In genomic region chr12:6492838-6493579, GRCh38 we compare ENCODE assay signal across 1 cellular context.
TF ChIP-seq lines count a peak whose summit lies in the region.

Gene MRPL51, minus strand, starts transcription at chr12:6493262. Its CDS starts 126 bp downstream, at chr12:6493136.

TF ChIP-seq in K562, 482 proteins besides CTCF, POLR2A, EP300 and RAD21 (continued from another document and continues in another):
- TF ChIP-seq ZNF274 (IDR thresholded peaks at IDR 0.05; ENCODE audit: borderline replicate concordance, low read depth, low read length) (no peak), DIDO1 (tag; IDR thresholded peaks at IDR 0.05; ENCODE audit: low read depth) (0 out of 2 replicates have a peak, but pooled peaks have one; percentile 19), ESRRB (CRISPR knock-in tag; IDR thresholded peaks at IDR 0.05; ENCODE audit: borderline replicate concordance) (no peak), ZBTB12 (CRISPR knock-in tag; IDR thresholded peaks at IDR 0.05) (no peak), SMAD3 (CRISPR knock-in tag; conservative IDR thresholded peaks at IDR 0.05) (no peak), ZNF239 (CRISPR knock-in tag; IDR thresholded peaks at IDR 0.05) (no peak), PRMT5 (CRISPR knock-in tag; IDR thresholded peaks at IDR 0.05) (no peak), TFAM (CRISPR knock-in tag; conservative IDR thresholded peaks at IDR 0.05) (no peak), ZNF444 (CRISPR knock-in tag; IDR thresholded peaks at IDR 0.05) (no peak), ZNF707 (CRISPR knock-in tag; conservative IDR thresholded peaks at IDR 0.05) (no peak), ZNF217 (CRISPR knock-in tag; IDR thresholded peaks at IDR 0.05) (no peak), CREB1 (IDR thresholded peaks at IDR 0.05) (no peak), CREB1 (CRISPR knock-in tag; IDR thresholded peaks at IDR 0.05) (peak; percentile 52), LCOR (CRISPR knock-in tag; IDR thresholded peaks at IDR 0.05) (peak; percentile 64; the same call in 1 of the 2 replicates), MYBL2 (IDR thresholded peaks at IDR 0.05; ENCODE audit: low read depth) (no peak), MYBL2 (CRISPR knock-in tag; IDR thresholded peaks at IDR 0.05; ENCODE audit: borderline replicate concordance) (no peak), TEAD1 (CRISPR knock-in tag; IDR thresholded peaks at IDR 0.05) (no peak), SMARCB1 (IDR thresholded peaks at IDR 0.05; ENCODE audit: insufficient read length, low read depth) (no peak), TARDBP (IDR thresholded peaks at IDR 0.05) (no peak), NRF1 (conservative IDR thresholded peaks at IDR 0.05 in 1 of 2, IDR thresholded peaks at IDR 0.05 in 1 of 2) (no peak), ZBTB43 (CRISPR knock-in tag; IDR thresholded peaks at IDR 0.05) (no peak), MAFF (IDR thresholded peaks at IDR 0.05; ENCODE audit: low read length) (no peak), MTA1 (IDR thresholded peaks at IDR 0.05; ENCODE audit: borderline replicate concordance) (no peak), SMC3 (conservative IDR thresholded peaks at IDR 0.05; ENCODE audit: insufficient read depth, low read depth, low read length) (no peak), TAF15 (IDR thresholded peaks at IDR 0.05; ENCODE audit: low read depth, low read length) (no peak), RHOXF2B (CRISPR knock-in tag; conservative IDR thresholded peaks at IDR 0.05) (no peak), HDAC3 (IDR thresholded peaks at IDR 0.05; ENCODE audit: borderline replicate concordance, partially characterized antibody) (peak; percentile 14), XRCC3 (IDR thresholded peaks at IDR 0.05) (no peak), KLF1 (tag; IDR thresholded peaks at IDR 0.05) (0 out of 2 replicates have a peak, but pooled peaks have one; percentile 24), ZNF584 (CRISPR knock-in tag; IDR thresholded peaks at IDR 0.05; ENCODE audit: low read depth) (no peak), E2F8 (IDR thresholded peaks at IDR 0.05; ENCODE audit: low read depth, partially characterized antibody) (peak; percentile 86), ZNF551 (CRISPR knock-in tag; IDR thresholded peaks at IDR 0.05) (no peak), CBX3 (IDR thresholded peaks at IDR 0.05; ENCODE audit: borderline replicate concordance in 1 of 2, low read length in 2 of 2) (no peak), NCOA2 (IDR thresholded peaks at IDR 0.05; ENCODE audit: partially characterized antibody in 2 of 2) (no peak), ZNF583 (CRISPR knock-in tag; IDR thresholded peaks at IDR 0.05) (no peak), NUFIP1 (IDR thresholded peaks at IDR 0.05; ENCODE audit: partially characterized antibody) (no peak), HMG20B (CRISPR knock-in tag; IDR thresholded peaks at IDR 0.05) (no peak), SP1 (CRISPR knock-in tag; IDR thresholded peaks at IDR 0.05) (peak; percentile 74), FOXA1 (IDR thresholded peaks at IDR 0.05; ENCODE audit: borderline replicate concordance) (no peak), EHMT2 (IDR thresholded peaks at IDR 0.05) (peak; percentile 84; the same call in 1 of the 2 replicates), ERF (CRISPR knock-in tag; IDR thresholded peaks at IDR 0.05) (no peak), ZNF830 (CRISPR knock-in tag; IDR thresholded peaks at IDR 0.05) (no peak), CBX8 (IDR thresholded peaks at IDR 0.05; ENCODE audit: borderline replicate concordance, extremely low read depth, low read depth, low read length, poor library complexity, severe bottlenecking) (no peak), SAFB (IDR thresholded peaks at IDR 0.05; ENCODE audit: borderline replicate concordance, low read depth, low read length) (no peak)
- TF ChIP-seq, protein P1, sequence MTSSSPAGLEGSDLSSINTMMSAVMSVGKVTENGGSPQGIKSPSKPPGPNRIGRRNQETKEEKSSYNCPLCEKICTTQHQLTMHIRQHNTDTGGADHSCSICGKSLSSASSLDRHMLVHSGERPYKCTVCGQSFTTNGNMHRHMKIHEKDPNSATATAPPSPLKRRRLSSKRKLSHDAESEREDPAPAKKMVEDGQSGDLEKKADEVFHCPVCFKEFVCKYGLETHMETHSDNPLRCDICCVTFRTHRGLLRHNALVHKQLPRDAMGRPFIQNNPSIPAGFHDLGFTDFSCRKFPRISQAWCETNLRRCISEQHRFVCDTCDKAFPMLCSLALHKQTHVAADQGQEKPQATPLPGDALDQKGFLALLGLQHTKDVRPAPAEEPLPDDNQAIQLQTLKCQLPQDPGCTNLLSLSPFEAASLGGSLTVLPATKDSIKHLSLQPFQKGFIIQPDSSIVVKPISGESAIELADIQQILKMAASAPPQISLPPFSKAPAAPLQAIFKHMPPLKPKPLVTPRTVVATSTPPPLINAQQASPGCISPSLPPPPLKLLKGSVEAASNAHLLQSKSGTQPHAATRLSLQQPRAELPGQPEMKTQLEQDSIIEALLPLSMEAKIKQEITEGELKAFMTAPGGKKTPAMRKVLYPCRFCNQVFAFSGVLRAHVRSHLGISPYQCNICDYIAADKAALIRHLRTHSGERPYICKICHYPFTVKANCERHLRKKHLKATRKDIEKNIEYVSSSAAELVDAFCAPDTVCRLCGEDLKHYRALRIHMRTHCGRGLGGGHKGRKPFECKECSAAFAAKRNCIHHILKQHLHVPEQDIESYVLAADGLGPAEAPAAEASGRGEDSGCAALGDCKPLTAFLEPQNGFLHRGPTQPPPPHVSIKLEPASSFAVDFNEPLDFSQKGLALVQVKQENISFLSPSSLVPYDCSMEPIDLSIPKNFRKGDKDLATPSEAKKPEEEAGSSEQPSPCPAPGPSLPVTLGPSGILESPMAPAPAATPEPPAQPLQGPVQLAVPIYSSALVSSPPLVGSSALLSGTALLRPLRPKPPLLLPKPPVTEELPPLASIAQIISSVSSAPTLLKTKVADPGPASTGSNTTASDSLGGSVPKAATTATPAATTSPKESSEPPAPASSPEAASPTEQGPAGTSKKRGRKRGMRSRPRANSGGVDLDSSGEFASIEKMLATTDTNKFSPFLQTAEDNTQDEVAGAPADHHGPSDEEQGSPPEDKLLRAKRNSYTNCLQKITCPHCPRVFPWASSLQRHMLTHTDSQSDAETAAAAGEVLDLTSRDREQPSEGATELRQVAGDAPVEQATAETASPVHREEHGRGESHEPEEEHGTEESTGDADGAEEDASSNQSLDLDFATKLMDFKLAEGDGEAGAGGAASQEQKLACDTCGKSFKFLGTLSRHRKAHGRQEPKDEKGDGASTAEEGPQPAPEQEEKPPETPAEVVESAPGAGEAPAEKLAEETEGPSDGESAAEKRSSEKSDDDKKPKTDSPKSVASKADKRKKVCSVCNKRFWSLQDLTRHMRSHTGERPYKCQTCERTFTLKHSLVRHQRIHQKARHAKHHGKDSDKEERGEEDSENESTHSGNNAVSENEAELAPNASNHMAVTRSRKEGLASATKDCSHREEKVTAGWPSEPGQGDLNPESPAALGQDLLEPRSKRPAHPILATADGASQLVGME (CRISPR knock-in tag; IDR thresholded peaks at IDR 0.05) = no peak
- TF ChIP-seq, protein P2, sequence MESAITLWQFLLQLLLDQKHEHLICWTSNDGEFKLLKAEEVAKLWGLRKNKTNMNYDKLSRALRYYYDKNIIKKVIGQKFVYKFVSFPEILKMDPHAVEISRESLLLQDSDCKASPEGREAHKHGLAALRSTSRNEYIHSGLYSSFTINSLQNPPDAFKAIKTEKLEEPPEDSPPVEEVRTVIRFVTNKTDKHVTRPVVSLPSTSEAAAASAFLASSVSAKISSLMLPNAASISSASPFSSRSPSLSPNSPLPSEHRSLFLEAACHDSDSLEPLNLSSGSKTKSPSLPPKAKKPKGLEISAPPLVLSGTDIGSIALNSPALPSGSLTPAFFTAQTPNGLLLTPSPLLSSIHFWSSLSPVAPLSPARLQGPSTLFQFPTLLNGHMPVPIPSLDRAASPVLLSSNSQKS (CRISPR knock-in tag; IDR thresholded peaks at IDR 0.05) = no peak
- TF ChIP-seq, protein P3, sequence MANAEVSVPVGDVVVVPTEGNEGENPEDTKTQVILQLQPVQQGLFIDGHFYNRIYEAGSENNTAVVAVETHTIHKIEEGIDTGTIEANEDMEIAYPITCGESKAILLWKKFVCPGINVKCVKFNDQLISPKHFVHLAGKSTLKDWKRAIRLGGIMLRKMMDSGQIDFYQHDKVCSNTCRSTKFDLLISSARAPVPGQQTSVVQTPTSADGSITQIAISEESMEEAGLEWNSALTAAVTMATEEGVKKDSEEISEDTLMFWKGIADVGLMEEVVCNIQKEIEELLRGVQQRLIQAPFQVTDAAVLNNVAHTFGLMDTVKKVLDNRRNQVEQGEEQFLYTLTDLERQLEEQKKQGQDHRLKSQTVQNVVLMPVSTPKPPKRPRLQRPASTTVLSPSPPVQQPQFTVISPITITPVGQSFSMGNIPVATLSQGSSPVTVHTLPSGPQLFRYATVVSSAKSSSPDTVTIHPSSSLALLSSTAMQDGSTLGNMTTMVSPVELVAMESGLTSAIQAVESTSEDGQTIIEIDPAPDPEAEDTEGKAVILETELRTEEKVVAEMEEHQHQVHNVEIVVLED (CRISPR knock-in tag; IDR thresholded peaks at IDR 0.05) = no peak
- TF ChIP-seq, protein P4, sequence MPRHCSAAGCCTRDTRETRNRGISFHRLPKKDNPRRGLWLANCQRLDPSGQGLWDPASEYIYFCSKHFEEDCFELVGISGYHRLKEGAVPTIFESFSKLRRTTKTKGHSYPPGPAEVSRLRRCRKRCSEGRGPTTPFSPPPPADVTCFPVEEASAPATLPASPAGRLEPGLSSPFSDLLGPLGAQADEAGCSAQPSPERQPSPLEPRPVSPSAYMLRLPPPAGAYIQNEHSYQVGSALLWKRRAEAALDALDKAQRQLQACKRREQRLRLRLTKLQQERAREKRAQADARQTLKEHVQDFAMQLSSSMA (CRISPR knock-in tag; IDR thresholded peaks at IDR 0.05) = no peak
